ENCODE assay signal across 19 cellular contexts in the genomic region with DNA sequence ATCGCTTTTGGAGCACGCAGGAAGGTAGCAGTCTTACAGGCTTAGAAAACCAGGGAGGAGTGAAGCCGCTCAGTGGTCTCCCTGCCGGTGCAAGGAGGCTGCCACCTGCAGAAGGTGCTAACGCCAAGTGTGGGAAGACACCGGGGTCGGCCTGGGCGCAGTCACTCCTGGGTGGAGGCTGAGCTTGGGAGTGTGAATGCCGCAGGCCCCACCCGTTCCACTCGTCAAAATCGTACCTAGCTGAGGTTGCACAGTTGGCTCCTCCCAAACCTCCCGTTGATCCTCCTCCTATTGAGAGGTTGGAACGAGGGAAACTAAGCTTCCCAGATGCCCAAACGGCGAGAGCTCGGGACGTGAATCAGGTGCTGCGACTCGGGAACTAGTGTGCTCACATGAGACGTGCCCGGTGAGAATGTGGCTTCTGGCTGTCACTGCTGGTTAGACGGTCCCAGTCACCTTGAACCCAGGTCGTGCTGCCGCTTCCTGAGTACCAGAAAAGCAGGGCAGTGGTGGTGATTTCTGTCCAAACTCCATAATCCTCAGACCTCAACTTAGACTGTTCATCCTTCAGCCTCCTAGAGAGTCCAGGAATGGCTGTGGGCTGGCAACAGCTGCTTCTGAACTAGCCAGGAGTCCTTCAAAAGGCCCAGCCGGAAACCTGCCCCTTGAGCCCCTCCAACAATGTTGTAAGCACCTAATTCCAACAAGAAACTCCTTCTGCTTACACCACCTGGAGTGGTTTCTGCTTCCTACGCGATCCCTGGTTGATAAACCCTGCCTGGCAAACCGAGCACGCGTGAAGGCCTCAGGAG.
"Had no signal": no experiment of that assay in that cellular context is flagged by ENCODE, and none has a peak within 500 bp of the region (broad histone marks: within the 10 kb centered on the region; RNA-seq: fewer than 3 reads in every experiment).

No MANE protein-coding gene starts in this region.

- DNase-seq: activated CD4-positive, alpha-beta T cell treated with anti-CD3 and anti-CD28 coated beads, Interleukin-2, amount 50 U/mL, for 48 hours; activated naive CD4-positive, alpha-beta T cell; activated naive CD8-positive, alpha-beta T cell treated with anti-CD3 and anti-CD28 coated beads for 36 hours; activated T-cell treated with anti-CD3 and anti-CD28 coated beads for 4 hours; amniotic stem cell; body of pancreas; central memory CD4-positive, alpha-beta T cell; erythroblast; foreskin melanocyte; left ventricle myocardium superior; retina; stimulated activated CD4-positive, alpha-beta T cell treated with anti-CD3 and anti-CD28 coated beads, Interleukin-2, amount 100 ng/mL, for 24 hours; stimulated activated naive CD8-positive, alpha-beta T cell treated with anti-CD3 and anti-CD28 coated beads, Interleukin-15, Interleukin-2, amounts not matched to agents 100 U/mL and 50 U/mL, for 24 hours; substantia nigra; WERI-Rb-1 had no signal

- H3K36me3 ChIP-seq: tibial artery, WERI-Rb-1 had no signal

- H3K4me3 ChIP-seq: body of pancreas, coronary artery, tibial artery had no signal

- H3K4me1 ChIP-seq: body of pancreas, tibial artery had no signal

- H3K9me3 ChIP-seq: body of pancreas, tibial artery had no signal

- ATAC-seq: activated T-helper 17 cell treated with anti-CD3 and anti-CD28 coated beads, Interleukin-2, amount 50 U/mL, for 72 hours; body of pancreas; left ventricle myocardium superior; naive thymus-derived CD8-positive, alpha-beta T cell; stimulated activated naive CD8-positive, alpha-beta T cell treated with anti-CD3 and anti-CD28 coated beads, Interleukin-15, Interleukin-2, amounts not matched to agents 100 U/mL and 50 U/mL, for 24 hours had no signal

- H3K27me3 ChIP-seq: body of pancreas, tibial artery had no signal

- H3K27ac ChIP-seq: body of pancreas, coronary artery, tibial artery, WERI-Rb-1 had no signal
